Comparison of ENCODE assay signal across 13 cellular contexts in the genomic region with DNA sequence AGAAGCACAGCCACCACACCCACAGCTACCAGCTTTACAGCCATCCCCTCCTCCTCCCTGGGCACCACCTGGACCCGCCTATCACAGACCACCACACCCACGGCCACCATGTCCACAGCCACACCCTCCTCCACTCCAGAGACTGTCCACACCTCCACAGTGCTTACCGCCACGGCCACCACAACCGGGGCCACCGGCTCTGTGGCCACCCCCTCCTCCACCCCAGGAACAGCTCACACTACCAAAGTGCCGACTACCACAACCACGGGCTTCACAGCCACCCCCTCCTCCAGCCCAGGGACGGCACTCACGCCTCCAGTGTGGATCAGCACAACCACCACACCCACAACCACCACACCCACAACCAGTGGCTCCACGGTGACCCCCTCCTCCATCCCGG. TPM values are rescaled to one million over a fixed set of nuclear protein-coding genes. Genes with fewer than 3 reads are reported as not detected.
"Had no signal": no experiment of that assay in that cellular context is flagged by ENCODE, and none has a peak within 500 bp of the region (broad histone marks: within the 10 kb centered on the region; RNA-seq: fewer than 3 reads in every experiment).

No MANE protein-coding gene starts in this region.

RNA-seq across cellular contexts. Expression of gene MUC5B, which starts 27.5 kb away (rescaled TPM):
- total RNA-seq: activated B cell treated with CpG ODN at 0.5 μM for 24 hours; activated CD4-positive, alpha-beta memory T cell treated with anti-CD3 and anti-CD28 coated beads for 36 hours; activated CD4-positive, alpha-beta memory T cell treated with anti-CD3 and anti-CD28 coated beads, Interleukin-2, amount 10 ng/mL, durations not matched to agents 7 days and 5 days; activated CD4-positive, alpha-beta T cell treated with anti-CD3 and anti-CD28 coated beads for 36 hours; activated CD4-positive, alpha-beta T cell treated with anti-CD3 and anti-CD28 coated beads, Interleukin-2, amount 10 ng/mL, durations not matched to agents 24 days and 14 days; activated CD4-positive, alpha-beta T cell treated with anti-CD3 and anti-CD28 coated beads, Interleukin-2, amount 10 ng/mL, durations not matched to agents 7 days and 5 days; activated CD8-positive, alpha-beta memory T cell treated with anti-CD3 and anti-CD28 coated beads for 36 hours; activated CD8-positive, alpha-beta memory T cell treated with anti-CD3 and anti-CD28 coated beads, Interleukin-2, amount 10 ng/mL, durations not matched to agents 7 days and 5 days; activated CD8-positive, alpha-beta T cell treated with anti-CD3 and anti-CD28 coated beads for 36 hours; activated CD8-positive, alpha-beta T cell treated with anti-CD3 and anti-CD28 coated beads, Interleukin-2, amount 10 ng/mL, durations not matched to agents 7 days and 5 days; T-helper 1 cell treated with Interleukin-12 subunit alpha and Interleukin-12 subunit beta and Interleukin-4 antibody, amounts not matched to agents 30 ng/mL and 1 ng/mL, for 36 hours; T-helper 17 cell; T-helper 2 cell treated with Interferon-gamma antibody and Interleukin-4, amounts not matched to agents 100 ng/mL and 5 ng/mL, for 36 hours had no signal
